ENCODE assay signal across 8 cellular contexts in genomic region chr22:41544671-41545476, GRCh38. TPM values are rescaled to one million over a fixed set of nuclear protein-coding genes. Genes with fewer than 3 reads are reported as not detected.
DNase-seq lines count a peak whose midpoint lies in the region; ATAC-seq and TF ChIP-seq lines count a peak whose summit lies in the region.

No MANE protein-coding gene starts in this region.

- H3K27ac ChIP-seq in SK-N-MC, result peak overlapping the region; percentile 22; the same call in 1 of the 2 replicates

- DNase-seq in T-helper 1 cell (no peak), SK-N-MC (ENCODE audit: low read depth, low spot score) (no peak), glutamatergic neuron (no peak)
- DNase-seq in stimulated activated naive B cell treated with anti-CD40 and anti-IgM and Interleukin-4, amounts not matched to agents 10 μg/mL and 1 μg/mL and 100 μg/mL, for 72 hours, result peak; percentile 28

- no peaks in the 10 kb centered on the region for H3K9me3 Mint-ChIP-seq in T-helper 1 cell treated with Interleukin-12 subunit alpha and Interleukin-12 subunit beta and Interleukin-4 antibody, amounts not matched to agents 30 μg/mL and 1 μg/mL, for 36 hours
- no peaks in the 10 kb centered on the region for H3K9me3 Mint-ChIP-seq in glutamatergic neuron (ENCODE audit: unreplicated experiment)
- no peaks in the 10 kb centered on the region for H3K9me3 Mint-ChIP-seq in stimulated activated naive B cell treated with anti-CD40 and anti-IgM and Interleukin-4, amounts not matched to agents 10 μg/mL and 1 μg/mL and 100 μg/mL, for 72 hours

- TF ChIP-seq CTCF in glutamatergic neuron (IDR thresholded peaks at IDR 0.05; ENCODE audit: partially characterized antibody, unreplicated experiment), result no peak

- peak overlapping the region; percentile 30 for H3K9ac ChIP-seq in SK-N-MC (ENCODE audit: insufficient read length)

- H3K4me3 Mint-ChIP-seq in T-helper 1 cell treated with Interleukin-12 subunit alpha and Interleukin-12 subunit beta and Interleukin-4 antibody, amounts not matched to agents 30 μg/mL and 1 μg/mL, for 36 hours, result peak overlapping the region; percentile 88
- H3K4me3 Mint-ChIP-seq in glutamatergic neuron (ENCODE audit: unreplicated experiment), result peak overlapping the region; percentile 93
- H3K4me3 Mint-ChIP-seq in stimulated activated naive B cell treated with anti-CD40 and anti-IgM and Interleukin-4, amounts not matched to agents 10 μg/mL and 1 μg/mL and 100 μg/mL, for 72 hours, result peak overlapping the region; percentile 97

- no peaks in the 10 kb centered on the region for H3K36me3 Mint-ChIP-seq in T-helper 1 cell treated with Interleukin-12 subunit alpha and Interleukin-12 subunit beta and Interleukin-4 antibody, amounts not matched to agents 30 μg/mL and 1 μg/mL, for 36 hours (ENCODE audit: low read depth)
- no peaks in the 10 kb centered on the region for H3K36me3 Mint-ChIP-seq in glutamatergic neuron (ENCODE audit: unreplicated experiment)
- peaks cover 12 to 25% of the 10 kb centered on the region in 2 donors for H3K36me3 Mint-ChIP-seq in stimulated activated naive B cell treated with anti-CD40 and anti-IgM and Interleukin-4, amounts not matched to agents 10 μg/mL and 1 μg/mL and 100 μg/mL, for 72 hours

- no peaks in the 10 kb centered on the region for H3K9me3 ChIP-seq in SK-N-MC (ENCODE audit: low read depth, low read length)

- H3K4me3 ChIP-seq in SK-N-MC, result peak overlapping the region; percentile 85

- peak overlapping the region; percentile 80 for H3K27ac Mint-ChIP-seq in T-helper 1 cell treated with Interleukin-12 subunit alpha and Interleukin-12 subunit beta and Interleukin-4 antibody, amounts not matched to agents 30 μg/mL and 1 μg/mL, for 36 hours
- H3K27ac Mint-ChIP-seq in glutamatergic neuron (ENCODE audit: unreplicated experiment), result peak overlapping the region; percentile 67
- H3K27ac Mint-ChIP-seq in stimulated activated naive B cell treated with anti-CD40 and anti-IgM and Interleukin-4, amounts not matched to agents 10 μg/mL and 1 μg/mL and 100 μg/mL, for 72 hours, result peak overlapping the region; percentile 97

- no peaks in the 10 kb centered on the region for H3K27me3 Mint-ChIP-seq in T-helper 1 cell treated with Interleukin-12 subunit alpha and Interleukin-12 subunit beta and Interleukin-4 antibody, amounts not matched to agents 30 μg/mL and 1 μg/mL, for 36 hours (ENCODE audit: low read depth)
- peaks cover 9% of the 10 kb centered on the region for H3K27me3 Mint-ChIP-seq in glutamatergic neuron (ENCODE audit: unreplicated experiment)
- peaks cover 0 to 4% of the 10 kb centered on the region in 2 donors for H3K27me3 Mint-ChIP-seq in stimulated activated naive B cell treated with anti-CD40 and anti-IgM and Interleukin-4, amounts not matched to agents 10 μg/mL and 1 μg/mL and 100 μg/mL, for 72 hours

- peaks cover 13% of the 10 kb centered on the region; the same call in 1 of the 2 replicates for H3K36me3 ChIP-seq in SK-N-MC (ENCODE audit: insufficient read depth, low read length)

- peaks cover 22% of the 10 kb centered on the region for H3K4me1 Mint-ChIP-seq in T-helper 1 cell treated with Interleukin-12 subunit alpha and Interleukin-12 subunit beta and Interleukin-4 antibody, amounts not matched to agents 30 μg/mL and 1 μg/mL, for 36 hours (ENCODE audit: low read depth)
- H3K4me1 Mint-ChIP-seq in glutamatergic neuron (ENCODE audit: low read depth, unreplicated experiment), result peaks cover 10% of the 10 kb centered on the region
- peaks cover 31 to 56% of the 10 kb centered on the region in 2 donors for H3K4me1 Mint-ChIP-seq in stimulated activated naive B cell treated with anti-CD40 and anti-IgM and Interleukin-4, amounts not matched to agents 10 μg/mL and 1 μg/mL and 100 μg/mL, for 72 hours

- ATAC-seq in stimulated activated naive B cell treated with anti-CD40 and anti-IgM and Interleukin-4, amounts not matched to agents 10 μg/mL and 1 μg/mL and 100 μg/mL, for 72 hours (replicated peaks), result peak; percentile 39 to 52
- no peak for ATAC-seq in HG02610 (IDR thresholded peaks at IDR 0.05; ENCODE audit: unreplicated experiment)
- no peak for ATAC-seq in HG02870 (IDR thresholded peaks at IDR 0.05; ENCODE audit: unreplicated experiment)
- ATAC-seq in GM18511 (IDR thresholded peaks at IDR 0.05; ENCODE audit: unreplicated experiment), result no peak

RNA-seq across cellular contexts. Expression of gene POLR3H, which starts 0.6 kb away (rescaled TPM):
- total RNA-seq in glutamatergic neuron (ENCODE audit: unreplicated experiment), result 24.6 TPM

RNA-seq across cellular contexts. Expression of gene CSDC2, which starts 15.9 kb away (rescaled TPM):
- 4.7 TPM for total RNA-seq in glutamatergic neuron (ENCODE audit: unreplicated experiment)

RNA-seq across cellular contexts. Expression of gene PMM1, which starts 44.8 kb away (rescaled TPM):
- 35.0 TPM for total RNA-seq in glutamatergic neuron (ENCODE audit: unreplicated experiment)

Comparison
In these comparisons a context has a peak if more than half of its experiments do, and no peak if none do; other contexts are left out.
1. ATAC-seq: peak in stimulated activated naive B cell treated with anti-CD40 and anti-IgM and Interleukin-4, amounts not matched to agents 10 μg/mL and 1 μg/mL and 100 μg/mL, for 72 hours (2 of 2); none in HG02610 (single experiment), HG02870 (single experiment) and GM18511 (single experiment).
2. Peak in every context shown above with its lines, with median percentiles within 50 percentile points of each other: H3K27ac Mint-ChIP-seq and H3K4me3 Mint-ChIP-seq.